In the genomic region with DNA sequence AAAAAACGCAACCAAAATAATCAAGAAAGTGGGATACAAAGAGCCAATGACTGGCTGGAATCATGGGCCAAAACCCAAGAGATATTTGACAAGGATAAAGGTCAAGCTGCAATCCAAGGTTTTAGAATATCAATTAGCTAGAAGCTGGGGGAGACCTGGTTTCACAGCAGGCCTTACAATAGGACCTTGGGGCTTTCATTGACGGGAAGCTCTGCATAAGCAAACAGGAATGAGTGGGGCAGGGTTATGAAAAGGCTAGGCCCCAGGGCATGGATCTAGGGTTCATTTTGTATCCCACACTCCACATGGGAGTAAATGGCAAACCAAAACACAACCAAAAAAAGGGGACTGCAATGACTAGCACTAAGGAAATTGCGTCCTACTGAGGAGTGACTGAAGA, we compare ENCODE assay signal across 18 cellular contexts.
DNase-seq lines count a peak whose midpoint lies in the region; ATAC-seq, FAIRE-seq and TF ChIP-seq lines count a peak whose summit lies in the region.
"Had no signal": no experiment of that assay in that cellular context is flagged by ENCODE, and none has a peak within 500 bp of the region (broad histone marks: within the 10 kb centered on the region; RNA-seq: fewer than 3 reads in every experiment).

No MANE protein-coding gene starts in this region.

- 13% methylated on average over 3 of the region's 3 CpGs; no CpG with 5 or more reads in 1 of the 2 experiments for WGBS in H1 (ENCODE audit: extremely low coverage in 1 of 2, insufficient coverage in 1 of 2, insufficient read length in 1 of 2, insufficient replicate concordance in 2 of 2, low coverage in 1 of 2, low lambda C conversion rate in 2 of 2, missing lambda C conversion rate in 1 of 2), 2 experiments
- 94 to 100% methylated on average over 1 to 2 of the region's 3 CpGs for WGBS in gastroesophageal sphincter (ENCODE audit: low coverage in 1 of 2), 2 donors

- H4K20me1 ChIP-seq in H1 (replicated peaks in 1 of 2; ENCODE audit: control insufficient read depth in 1 of 2, insufficient read depth in 2 of 2, low read length in 2 of 2): no peaks in the 10 kb centered on the region

- TF ChIP-seq CTCF in H1 (IDR thresholded peaks at IDR 0.05; ENCODE audit: control extremely low read depth in 1 of 3, insufficient read depth in 1 of 3, low read depth in 1 of 3, low read length in 3 of 3) (no peak), osteocyte (IDR thresholded peaks at IDR 0.05) (no peak), gastroesophageal sphincter (IDR thresholded peaks at IDR 0.05) (no peak)

- peak; percentile 92 for FAIRE-seq in H1 (lab: Jason Lieb, UNC)
- FAIRE-seq: GM12878, GM19239, H54, K562 had no signal

- H3K36me3 ChIP-seq in H7 (replicated peaks; ENCODE audit: control insufficient read depth, insufficient read depth, low read length) (no peaks in the 10 kb centered on the region), HUES48 (ENCODE audit: control insufficient read depth, insufficient read depth, low read length) (no peaks in the 10 kb centered on the region), H1 (ENCODE audit: control insufficient read depth in 2 of 4, insufficient read depth in 4 of 4, low read length in 3 of 4) (no peaks in the 10 kb centered on the region), gastroesophageal sphincter (no peaks in the 10 kb centered on the region)
- H3K36me3 ChIP-seq: BLaER1 treated with 17β-estradiol and CSF1 and Interleukin-3, amounts not matched to agents 10 nM and 100 nM had no signal

- H3K4ac ChIP-seq in H1 (replicated peaks; ENCODE audit: insufficient read length, low read depth, low read length): no peak overlapping the region

- H3K79me2 ChIP-seq in H1 (ENCODE audit: control insufficient read depth in 1 of 2, insufficient read depth in 2 of 2, low read length in 2 of 2): no peaks in the 10 kb centered on the region

- no peak overlapping the region for H3K18ac ChIP-seq in H1 (ENCODE audit: extremely low read depth, low read length)

- TF ChIP-seq RAD21 in H1 (IDR thresholded peaks at IDR 0.05 in 1 of 2, conservative IDR thresholded peaks at IDR 0.05 in 1 of 2; ENCODE audit: low read depth in 2 of 2, low read length in 2 of 2): peak in 1 of 2 experiments; percentile 17; a peak in 1 of 4 replicates

- TF ChIP-seq EP300 in H1 (IDR thresholded peaks at IDR 0.05; ENCODE audit: borderline replicate concordance in 1 of 2, low read depth in 2 of 2, low read length in 2 of 2) (no peak), gastroesophageal sphincter (IDR thresholded peaks at IDR 0.05) (no peak)

- no peak overlapping the region for H2AK5ac ChIP-seq in H1 (ENCODE audit: low read depth, low read length)

- no peaks in the 10 kb centered on the region for H3K9me3 Mint-ChIP-seq in osteocyte (ENCODE audit: unreplicated experiment)
- H3K9me3 Mint-ChIP-seq in activated CD4-positive, alpha-beta T cell treated with anti-CD3 and anti-CD28 coated beads, Interleukin-2, amount 10 ng/mL, durations not matched to agents 24 days and 14 days: no peaks in the 10 kb centered on the region
- H3K9me3 Mint-ChIP-seq: CD8-positive, alpha-beta T cell had no signal

- H2AFZ ChIP-seq in H1 (ENCODE audit: low read length): no peak overlapping the region

- no peak overlapping the region for H3K23ac ChIP-seq in H1 (ENCODE audit: insufficient read length)

- H3K4me2 ChIP-seq in H1 (ENCODE audit: insufficient read depth in 1 of 2, low read depth in 2 of 2, low read length in 2 of 2): peak overlapping the region; percentile 8 to 44; a peak in 1 of 4 replicates

- H3K4me1 ChIP-seq in HUES48 (ENCODE audit: control insufficient read depth, insufficient read depth, low read length) (peaks cover 41% of the 10 kb centered on the region), H1 (replicated peaks in 1 of 4; ENCODE audit: control insufficient read depth in 3 of 4, insufficient read depth in 4 of 4, low read length in 3 of 4) (peaks cover 0 to 8% (median 2%) of the 10 kb centered on the region in 4 experiments; a peak in 3 of 7 replicates), gastroesophageal sphincter (no peaks in the 10 kb centered on the region)

- H4K8ac ChIP-seq in H1 (ENCODE audit: extremely low read depth, insufficient read depth, low read length): no peak overlapping the region

- intact Hi-C loops in activated CD4-positive, alpha-beta T cell treated with anti-CD3 and anti-CD28 coated beads, Interleukin-2, amount 10 ng/mL, durations not matched to agents 24 days and 14 days (cut with micrococcal nuclease): loop anchor here (5.0 kb wide), 1 partner anchor 214 kb away; a partner anchor contains a TSS

- H3K27me3 ChIP-seq in H7 (ENCODE audit: control insufficient read depth, insufficient read depth, low read length): peaks cover 23% of the 10 kb centered on the region
- H3K27me3 ChIP-seq in HUES48 (ENCODE audit: control insufficient read depth, insufficient read depth, low read length): peaks cover 78% of the 10 kb centered on the region
- H3K27me3 ChIP-seq in H1 (replicated peaks in 1 of 4; ENCODE audit: control insufficient read depth in 3 of 4, extremely low read depth in 1 of 4, insufficient read depth in 3 of 4, low read length in 3 of 4): peaks cover 1 to 32% (median 14%) of the 10 kb centered on the region in 4 experiments; a peak in 6 of 7 replicates
- no peaks in the 10 kb centered on the region for H3K27me3 ChIP-seq in gastroesophageal sphincter

- H2BK20ac ChIP-seq in H1 (ENCODE audit: low read length): no peak overlapping the region

- no peaks in the 10 kb centered on the region for H3K9me3 ChIP-seq in HUES48 (ENCODE audit: control insufficient read depth, insufficient read depth, low read length)
- H3K9me3 ChIP-seq in H1 (ENCODE audit: insufficient read depth in 2 of 2, low read depth in 1 of 2, low read length in 1 of 2): no peaks in the 10 kb centered on the region
- H3K9me3 ChIP-seq in gastroesophageal sphincter: no peaks in the 10 kb centered on the region
- H3K9me3 ChIP-seq: BLaER1 treated with 17β-estradiol and CSF1 and Interleukin-3, amounts not matched to agents 10 nM and 100 nM had no signal

- CTCF ChIA-PET in H1 (lab: Charles Lee; ENCODE audit: partially characterized antibody): interaction anchor here (1.0 to 1.7 kb wide), 2 partner anchors 18 to 102 kb away, joined by 3 read pairs; no protein-coding TSS in a partner anchor

- no peak overlapping the region for H3K27ac Mint-ChIP-seq in osteocyte (ENCODE audit: unreplicated experiment)
- H3K27ac Mint-ChIP-seq in activated CD4-positive, alpha-beta T cell treated with anti-CD3 and anti-CD28 coated beads, Interleukin-2, amount 10 ng/mL, durations not matched to agents 24 days and 14 days: no peak overlapping the region
- H3K27ac Mint-ChIP-seq: B cell; CD8-positive, alpha-beta T cell had no signal

- no peaks in the 10 kb centered on the region for H3K79me1 ChIP-seq in H1 (ENCODE audit: low read depth, low read length)

- H3K36me3 Mint-ChIP-seq in osteocyte (ENCODE audit: unreplicated experiment): no peaks in the 10 kb centered on the region
- H3K36me3 Mint-ChIP-seq in activated CD4-positive, alpha-beta T cell treated with anti-CD3 and anti-CD28 coated beads, Interleukin-2, amount 10 ng/mL, durations not matched to agents 24 days and 14 days (ENCODE audit: low read depth): no peaks in the 10 kb centered on the region
- H3K36me3 Mint-ChIP-seq: CD8-positive, alpha-beta T cell had no signal

- H2BK15ac ChIP-seq in H1 (ENCODE audit: low read length): no peak overlapping the region

- no peak for ATAC-seq in gastroesophageal sphincter
- ATAC-seq: CD8-positive, alpha-beta T cell; GM12878; K562 had no signal

- H2BK12ac ChIP-seq in H1 (ENCODE audit: low read depth, low read length): peak overlapping the region; percentile 75; the same call in 1 of the 2 replicates

- no peak overlapping the region for H3K4me3 ChIP-seq in H7 (ENCODE audit: insufficient read depth, low read depth, low read length)
- 0 out of 2 replicates have a peak overlapping the region, but pooled peaks have one; percentile 22 for H3K4me3 ChIP-seq in HUES48 (ENCODE audit: low read depth, low read length)
- H3K4me3 ChIP-seq in H1 (ENCODE audit: extremely low read depth in 1 of 4, insufficient read depth in 2 of 4, low read depth in 3 of 4, low read length in 4 of 4): peak overlapping the region in 1 of 4 experiments; percentile 12; a peak in 1 of 8 replicates
- H3K4me3 ChIP-seq in gastroesophageal sphincter: no peak overlapping the region
- H3K4me3 ChIP-seq: BLaER1 treated with 17β-estradiol and CSF1 and Interleukin-3, amounts not matched to agents 10 nM and 100 nM; GM12878; K562 had no signal

- no peak overlapping the region for H3K27ac ChIP-seq in HUES48 (ENCODE audit: low read depth, low read length)
- no peak overlapping the region for H3K27ac ChIP-seq in H1 (ENCODE audit: low read depth, low read length)
- no peak overlapping the region for H3K27ac ChIP-seq in gastroesophageal sphincter
- H3K27ac ChIP-seq: BLaER1 treated with 17β-estradiol and CSF1 and Interleukin-3, amounts not matched to agents 10 nM and 100 nM had no signal

- H3K4me3 Mint-ChIP-seq in osteocyte (ENCODE audit: unreplicated experiment): no peak overlapping the region
- no peak overlapping the region for H3K4me3 Mint-ChIP-seq in activated CD4-positive, alpha-beta T cell treated with anti-CD3 and anti-CD28 coated beads, Interleukin-2, amount 10 ng/mL, durations not matched to agents 24 days and 14 days
- H3K4me3 Mint-ChIP-seq: B cell; CD8-positive, alpha-beta T cell had no signal

- no peak overlapping the region for H3K56ac ChIP-seq in H1 (replicated peaks; ENCODE audit: insufficient read length, low read depth, low read length)

- no peaks in the 10 kb centered on the region for H3K4me1 Mint-ChIP-seq in osteocyte (ENCODE audit: unreplicated experiment)
- H3K4me1 Mint-ChIP-seq in activated CD4-positive, alpha-beta T cell treated with anti-CD3 and anti-CD28 coated beads, Interleukin-2, amount 10 ng/mL, durations not matched to agents 24 days and 14 days: peaks cover 12% of the 10 kb centered on the region
- H3K4me1 Mint-ChIP-seq: B cell had no signal

- H3K23me2 ChIP-seq in H1 (ENCODE audit: low read depth, low read length): no peaks in the 10 kb centered on the region

- TF ChIP-seq POLR2A in H1 (IDR thresholded peaks at IDR 0.05; ENCODE audit: control extremely low read depth in 1 of 2, low read depth in 2 of 2, low read length in 2 of 2) (no peak), gastroesophageal sphincter (IDR thresholded peaks at IDR 0.05) (no peak)

- H4K5ac ChIP-seq in H1 (ENCODE audit: insufficient read length, low read depth, low read length): no peak overlapping the region

- no peaks in the 10 kb centered on the region for H3K27me3 Mint-ChIP-seq in osteocyte (ENCODE audit: unreplicated experiment)
- H3K27me3 Mint-ChIP-seq in activated CD4-positive, alpha-beta T cell treated with anti-CD3 and anti-CD28 coated beads, Interleukin-2, amount 10 ng/mL, durations not matched to agents 24 days and 14 days: no peaks in the 10 kb centered on the region

- no peak overlapping the region for H3K14ac ChIP-seq in H1 (ENCODE audit: insufficient read length)

- no peak overlapping the region for H2BK5ac ChIP-seq in H1 (ENCODE audit: low read depth, low read length)

- POLR2A ChIA-PET in H1 (lab: Charles Lee; ENCODE audit: partially characterized antibody): no interaction called here

- no peak overlapping the region for H4K91ac ChIP-seq in H1 (replicated peaks; ENCODE audit: insufficient read length, low read length)

- DNase-seq in H7 (peak; percentile 54), H1 (ENCODE audit: low read depth in 1 of 2, low spot score in 2 of 2) (no peak), osteocyte (ENCODE audit: extremely low spot score, unreplicated experiment) (peak; percentile 17), NOMO-1 treated with dmso at 0.1 percent for 144 hours (lab: John Stamatoyannopoulos, UW; ENCODE audit: unreplicated experiment) (no peak)
- no peak for DNase-seq in activated CD4-positive, alpha-beta T cell treated with anti-CD3 and anti-CD28 coated beads, Interleukin-2, amount 10 ng/mL, durations not matched to agents 24 days and 14 days
- DNase-seq: Calu3; CD8-positive, alpha-beta T cell; DND-41; EL; IMR-90 had no signal

- H3K9ac ChIP-seq in HUES48 (ENCODE audit: low read depth, low read length): no peak overlapping the region
- H3K9ac ChIP-seq in H1 (replicated peaks in 1 of 4; ENCODE audit: extremely low read depth in 1 of 4, low read depth in 3 of 4, low read length in 3 of 4): no peak overlapping the region
- H3K9ac ChIP-seq: BLaER1 treated with 17β-estradiol and CSF1 and Interleukin-3, amounts not matched to agents 10 nM and 100 nM had no signal

- no peak overlapping the region for H2BK120ac ChIP-seq in H1 (replicated peaks; ENCODE audit: low read depth, low read length)

Comparison
In these comparisons a context has a peak if more than half of its experiments do, and no peak if none do; other contexts are left out.
1. DNase-seq: peak in H7 (single experiment) and osteocyte (single experiment); none in H1 (0 of 2), activated CD4-positive, alpha-beta T cell treated with anti-CD3 and anti-CD28 coated beads, Interleukin-2, amount 10 ng/mL, durations not matched to agents 24 days and 14 days (single experiment) and NOMO-1 treated with dmso at 0.1 percent for 144 hours (single experiment).